ENCODE assay signal across 27 cellular contexts in genomic region chr11:129855086-129855485, GRCh38. TPM values are rescaled to one million over a fixed set of nuclear protein-coding genes. Genes with fewer than 3 reads are reported as not detected.
A peak's percentile ranks its signal among the peaks of the same experiment; 100 is the strongest.
DNase-seq lines count a peak whose midpoint lies in the region; ATAC-seq and TF ChIP-seq lines count a peak whose summit lies in the region.
"Had no signal": no experiment of that assay in that cellular context is flagged by ENCODE, and none has a peak within 500 bp of the region (broad histone marks: within the 10 kb centered on the region; RNA-seq: fewer than 3 reads in every experiment).

No MANE protein-coding gene starts in this region.

- H3K27me3 ChIP-seq in CD8-positive, alpha-beta memory T cell (ENCODE audit: insufficient read depth, low read length, poor library complexity, severe bottlenecking) = no peaks in the 10 kb centered on the region
- H3K27me3 ChIP-seq in RWPE2 (ENCODE audit: insufficient read depth, poor library complexity, severe bottlenecking) (no peaks in the 10 kb centered on the region), foreskin keratinocyte (no peaks in the 10 kb centered on the region)
- H3K27me3 ChIP-seq: body of pancreas, colonic mucosa, heart left ventricle, thyroid gland had no signal

- CTCF ChIA-PET in activated CD4-positive, alpha-beta memory T cell treated with anti-CD3 and anti-CD28 coated beads, Interleukin-2, amount 10 ng/mL, durations not matched to agents 7 days and 5 days (lab: Charles Lee) = no interaction called here
- CTCF ChIA-PET in activated CD4-positive, alpha-beta memory T cell treated with anti-CD3 and anti-CD28 coated beads for 36 hours (lab: Charles Lee) = interaction anchor here (0.6 kb wide), 1 partner anchor 272 kb away, joined by 3 read pairs; no protein-coding TSS in a partner anchor
- CTCF ChIA-PET in CD8-positive, alpha-beta memory T cell (lab: Charles Lee) = interaction anchor here (1.0 kb wide), 1 partner anchor 26 kb away, joined by 4 read pairs; no protein-coding TSS in a partner anchor

- no peaks in the 10 kb centered on the region for H3K36me3 ChIP-seq in CD8-positive, alpha-beta memory T cell (ENCODE audit: insufficient read depth, low read length)
- H3K36me3 ChIP-seq in RWPE2 (ENCODE audit: low read depth) = peaks cover 7% of the 10 kb centered on the region
- H3K36me3 ChIP-seq: thyroid gland had no signal

- DNase-seq in activated CD4-positive, alpha-beta memory T cell treated with anti-CD3 and anti-CD28 coated beads, Interleukin-2, amount 10 ng/mL, durations not matched to agents 7 days and 5 days = no peak
- no peak for DNase-seq in activated CD4-positive, alpha-beta memory T cell treated with anti-CD3 and anti-CD28 coated beads for 36 hours
- no peak for DNase-seq in CD8-positive, alpha-beta memory T cell
- no peak for DNase-seq in RWPE2 (ENCODE audit: low spot score)
- DNase-seq in foreskin keratinocyte = peak in 1 of 2 donors; percentile 40
- DNase-seq in NCI-H748 (lab: John Stamatoyannopoulos, UW; ENCODE audit: unreplicated experiment) = no peak
- DNase-seq in GM13976 (ENCODE audit: low spot score) = no peak
- DNase-seq in NK-92 (lab: John Stamatoyannopoulos, UW; ENCODE audit: unreplicated experiment) = no peak
- DNase-seq: activated naive CD4-positive, alpha-beta T cell treated with anti-CD3 and anti-CD28 coated beads for 36 hours; activated T-cell treated with anti-CD3 and anti-CD28 coated beads for 4 hours; body of pancreas; colonic mucosa; endodermal cell; heart left ventricle; KBM-7; left ventricle myocardium inferior; NCI-H1048; NCI-H2029; NCI-H510A; RPMI8226; thyroid gland had no signal

- in situ Hi-C loops in GM13976 (cut with MboI; ENCODE audit: low sequenced_read_pairs, unreplicated experiment) = no loop called here

- H3K9me3 Mint-ChIP-seq in activated CD4-positive, alpha-beta memory T cell treated with anti-CD3 and anti-CD28 coated beads, Interleukin-2, amount 10 ng/mL, durations not matched to agents 7 days and 5 days = no peaks in the 10 kb centered on the region
- H3K9me3 Mint-ChIP-seq in activated CD4-positive, alpha-beta memory T cell treated with anti-CD3 and anti-CD28 coated beads for 36 hours = no peaks in the 10 kb centered on the region
- no peaks in the 10 kb centered on the region for H3K9me3 Mint-ChIP-seq in CD8-positive, alpha-beta memory T cell
- H3K9me3 Mint-ChIP-seq: activated naive CD4-positive, alpha-beta T cell treated with anti-CD3 and anti-CD28 coated beads for 36 hours; CD14-positive monocyte; endodermal cell; neural crest cell; stimulated activated memory B cell treated with anti-CD40 and anti-IgM and Interleukin-4, amounts not matched to agents 10 μg/mL and 1 μg/mL and 100 μg/mL, for 72 hours had no signal

- H3K27me3 Mint-ChIP-seq in activated CD4-positive, alpha-beta memory T cell treated with anti-CD3 and anti-CD28 coated beads, Interleukin-2, amount 10 ng/mL, durations not matched to agents 7 days and 5 days = no peaks in the 10 kb centered on the region
- H3K27me3 Mint-ChIP-seq in activated CD4-positive, alpha-beta memory T cell treated with anti-CD3 and anti-CD28 coated beads for 36 hours = no peaks in the 10 kb centered on the region
- H3K27me3 Mint-ChIP-seq in CD8-positive, alpha-beta memory T cell = no peaks in the 10 kb centered on the region
- H3K27me3 Mint-ChIP-seq: progenitor cell of endocrine pancreas had no signal

- no peak for TF ChIP-seq CTCF in RWPE2 (IDR thresholded peaks at IDR 0.05; ENCODE audit: poor library complexity, severe bottlenecking)
- TF ChIP-seq CTCF in foreskin keratinocyte (conservative IDR thresholded peaks at IDR 0.05) = no peak
- TF ChIP-seq CTCF in GM13976 (IDR thresholded peaks at IDR 0.05; ENCODE audit: borderline replicate concordance, control extremely low read depth, extremely low read depth, insufficient read depth, missing control alignments) = no peak

- H3K27ac ChIP-seq in CD8-positive, alpha-beta memory T cell (ENCODE audit: low read depth, low read length) = no peak overlapping the region
- H3K27ac ChIP-seq in RWPE2 (ENCODE audit: poor library complexity, severe bottlenecking) (peak overlapping the region; percentile 91), foreskin keratinocyte (no peak overlapping the region)
- H3K27ac ChIP-seq: body of pancreas, colonic mucosa, heart left ventricle, left ventricle myocardium inferior had no signal

- H3K36me3 Mint-ChIP-seq in activated CD4-positive, alpha-beta memory T cell treated with anti-CD3 and anti-CD28 coated beads, Interleukin-2, amount 10 ng/mL, durations not matched to agents 7 days and 5 days (ENCODE audit: low read depth) = peaks cover 17% of the 10 kb centered on the region
- H3K36me3 Mint-ChIP-seq in activated CD4-positive, alpha-beta memory T cell treated with anti-CD3 and anti-CD28 coated beads for 36 hours = peaks cover 6% of the 10 kb centered on the region
- H3K36me3 Mint-ChIP-seq in CD8-positive, alpha-beta memory T cell = peaks cover 0 to 11% (median 2%) of the 10 kb centered on the region in 3 donors

- POLR2A ChIA-PET in activated CD4-positive, alpha-beta memory T cell treated with anti-CD3 and anti-CD28 coated beads, Interleukin-2, amount 10 ng/mL, durations not matched to agents 7 days and 5 days (lab: Charles Lee) = interaction anchor here (1.2 to 2.3 kb wide), 4 partner anchors 10 to 215 kb away, joined by 3 to 17 read pairs (median 4); partner anchors contain the start of genes APLP2 and TMEM45B
- POLR2A ChIA-PET in activated CD4-positive, alpha-beta memory T cell treated with anti-CD3 and anti-CD28 coated beads for 36 hours (lab: Charles Lee) = no interaction called here
- POLR2A ChIA-PET in CD8-positive, alpha-beta memory T cell (lab: Charles Lee) = interaction anchor here (0.8 to 2.4 kb wide), 2 partner anchors 40 kb away, joined by 3 to 16 read pairs; partner anchors contain the start of genes NFRKB and TMEM45B

- H3K4me1 ChIP-seq in CD8-positive, alpha-beta memory T cell (ENCODE audit: insufficient read depth, low read length) = peaks cover 45% of the 10 kb centered on the region
- H3K4me1 ChIP-seq in RWPE2 (ENCODE audit: insufficient read depth, poor library complexity, severe bottlenecking) (peaks cover 41% of the 10 kb centered on the region), foreskin keratinocyte (peaks cover 15% of the 10 kb centered on the region)

- H3K9me3 ChIP-seq in CD8-positive, alpha-beta memory T cell (ENCODE audit: low read length) = no peaks in the 10 kb centered on the region
- no peaks in the 10 kb centered on the region for H3K9me3 ChIP-seq in RWPE2 (ENCODE audit: severe bottlenecking)
- H3K9me3 ChIP-seq: body of pancreas, colonic mucosa, heart left ventricle, left ventricle myocardium inferior, thyroid gland had no signal

- intact Hi-C loops in activated CD4-positive, alpha-beta memory T cell treated with anti-CD3 and anti-CD28 coated beads for 36 hours (cut with micrococcal nuclease) = loop anchor here (2.0 to 5.0 kb wide), 2 partner anchors 40 to 68 kb away; partner anchors contain the start of gene NFRKB

- peak overlapping the region; percentile 99 for H3K27ac Mint-ChIP-seq in activated CD4-positive, alpha-beta memory T cell treated with anti-CD3 and anti-CD28 coated beads, Interleukin-2, amount 10 ng/mL, durations not matched to agents 7 days and 5 days
- H3K27ac Mint-ChIP-seq in activated CD4-positive, alpha-beta memory T cell treated with anti-CD3 and anti-CD28 coated beads for 36 hours = no peak overlapping the region
- peak overlapping the region in 7 of 8 donors; percentile 0 to 98 (median 51) for H3K27ac Mint-ChIP-seq in CD8-positive, alpha-beta memory T cell
- H3K27ac Mint-ChIP-seq: activated naive CD4-positive, alpha-beta T cell treated with anti-CD3 and anti-CD28 coated beads for 36 hours; endodermal cell; progenitor cell of endocrine pancreas; stimulated activated memory B cell treated with anti-CD40 and anti-IgM and Interleukin-4, amounts not matched to agents 10 μg/mL and 1 μg/mL and 100 μg/mL, for 72 hours had no signal

- H3K4me1 Mint-ChIP-seq in activated CD4-positive, alpha-beta memory T cell treated with anti-CD3 and anti-CD28 coated beads, Interleukin-2, amount 10 ng/mL, durations not matched to agents 7 days and 5 days = peaks cover 34% of the 10 kb centered on the region
- peaks cover 48% of the 10 kb centered on the region for H3K4me1 Mint-ChIP-seq in activated CD4-positive, alpha-beta memory T cell treated with anti-CD3 and anti-CD28 coated beads for 36 hours (ENCODE audit: low read depth)
- peaks cover 35 to 55% (median 45%) of the 10 kb centered on the region in 3 donors for H3K4me1 Mint-ChIP-seq in CD8-positive, alpha-beta memory T cell
- H3K4me1 Mint-ChIP-seq: neural crest cell; stimulated activated memory B cell treated with anti-CD40 and anti-IgM and Interleukin-4, amounts not matched to agents 10 μg/mL and 1 μg/mL and 100 μg/mL, for 72 hours had no signal

- H3K4me3 ChIP-seq in CD8-positive, alpha-beta memory T cell (ENCODE audit: low read length) = no peak overlapping the region
- no peak overlapping the region for H3K4me3 ChIP-seq in RWPE2 (ENCODE audit: severe bottlenecking)
- H3K4me3 ChIP-seq: body of pancreas, colonic mucosa, heart left ventricle, left ventricle myocardium inferior, thyroid gland had no signal

- no peak overlapping the region for H3K4me3 Mint-ChIP-seq in activated CD4-positive, alpha-beta memory T cell treated with anti-CD3 and anti-CD28 coated beads, Interleukin-2, amount 10 ng/mL, durations not matched to agents 7 days and 5 days
- no peak overlapping the region for H3K4me3 Mint-ChIP-seq in activated CD4-positive, alpha-beta memory T cell treated with anti-CD3 and anti-CD28 coated beads for 36 hours
- H3K4me3 Mint-ChIP-seq in CD8-positive, alpha-beta memory T cell = peak overlapping the region in 4 of 7 donors; percentile 6 to 32 (median 10)
- H3K4me3 Mint-ChIP-seq: activated naive CD4-positive, alpha-beta T cell treated with anti-CD3 and anti-CD28 coated beads for 36 hours; CD14-positive monocyte; endodermal cell; neural crest cell; stimulated activated memory B cell treated with anti-CD40 and anti-IgM and Interleukin-4, amounts not matched to agents 10 μg/mL and 1 μg/mL and 100 μg/mL, for 72 hours had no signal

- no peak for ATAC-seq in RWPE2 (ENCODE audit: low read depth)
- peak; percentile 53 for ATAC-seq in foreskin keratinocyte
- ATAC-seq: body of pancreas; SK-N-SH treated with all-trans-retinoic acid at 6 μM for 48 hours; stimulated activated memory B cell treated with anti-CD40 and anti-IgM and Interleukin-4, amounts not matched to agents 10 μg/mL and 1 μg/mL and 100 μg/mL, for 72 hours had no signal

RNA-seq across cellular contexts. Expression of gene TMEM45B, which starts 39.4 kb away (rescaled TPM):
- total RNA-seq in activated CD4-positive, alpha-beta memory T cell treated with anti-CD3 and anti-CD28 coated beads, Interleukin-2, amount 10 ng/mL, durations not matched to agents 7 days and 5 days = 1 to 10 TPM; 3.1 to 3.3 TPM
- total RNA-seq in activated CD4-positive, alpha-beta memory T cell treated with anti-CD3 and anti-CD28 coated beads for 36 hours = 1 to 10 TPM; 4.9 to 5.8 TPM
- total RNA-seq in CD8-positive, alpha-beta memory T cell = under 1 TPM; 0.44 to 0.58 TPM
- 1.6 TPM for polyA plus RNA-seq in CD8-positive, alpha-beta memory T cell
- 0.28 and 0.44 TPM in 2 replicates for total RNA-seq in foreskin keratinocyte
- polyA plus RNA-seq in foreskin keratinocyte = 0.46 and 0.59 TPM in 2 replicates
- total RNA-seq: endodermal cell, heart left ventricle, left ventricle myocardium inferior, neural crest cell had no signal
- polyA plus RNA-seq: AG04450 had no signal

RNA-seq across cellular contexts. Expression of gene NFRKB, which starts 40.3 kb away (rescaled TPM):
- total RNA-seq in activated CD4-positive, alpha-beta memory T cell treated with anti-CD3 and anti-CD28 coated beads, Interleukin-2, amount 10 ng/mL, durations not matched to agents 7 days and 5 days = 10 to 100 TPM; 39.2 to 44.9 TPM
- 10 to 100 TPM; 34.8 to 39.8 TPM for total RNA-seq in activated CD4-positive, alpha-beta memory T cell treated with anti-CD3 and anti-CD28 coated beads for 36 hours
- 10 to 100 TPM; 37.5 to 37.8 TPM for total RNA-seq in CD8-positive, alpha-beta memory T cell
- polyA plus RNA-seq in CD8-positive, alpha-beta memory T cell = 20.3 TPM
- total RNA-seq in foreskin keratinocyte = 21.8 and 23.7 TPM in 2 replicates
- 7.2 and 7.5 TPM in 2 replicates for polyA plus RNA-seq in foreskin keratinocyte

Comparison
In these comparisons a context has a peak if more than half of its experiments do, and no peak if none do; other contexts are left out.
1. H3K4me3 Mint-ChIP-seq: peak in CD8-positive, alpha-beta memory T cell (4 of 7); none in activated CD4-positive, alpha-beta memory T cell treated with anti-CD3 and anti-CD28 coated beads, Interleukin-2, amount 10 ng/mL, durations not matched to agents 7 days and 5 days (single experiment) and activated CD4-positive, alpha-beta memory T cell treated with anti-CD3 and anti-CD28 coated beads for 36 hours (single experiment).